ENCODE assay signal across 1 cellular context in genomic region chr7:27148031-27148775, GRCh38.
TF ChIP-seq lines count a peak whose summit lies in the region.

No MANE protein-coding gene starts in this region.

TF ChIP-seq in A549, 52 proteins besides CTCF, POLR2A, EP300 and RAD21 (continued from another document):
- TF ChIP-seq HES2 (IDR thresholded peaks at IDR 0.05) (no peak), MYC (IDR thresholded peaks at IDR 0.05; ENCODE audit: borderline replicate concordance, low read length) (no peak), E2F6 (IDR thresholded peaks at IDR 0.05; ENCODE audit: borderline replicate concordance, low read depth) (no peak), HOXA7 (CRISPR knock-in tag; IDR thresholded peaks at IDR 0.05) (no peak), ZNF302 (CRISPR knock-in tag; IDR thresholded peaks at IDR 0.05) (no peak), JUN (IDR thresholded peaks at IDR 0.05) (no peak), ZC3H11A (IDR thresholded peaks at IDR 0.05) (no peak), ZFP36 (IDR thresholded peaks at IDR 0.05; ENCODE audit: borderline replicate concordance, partially characterized antibody) (no peak), EHMT2 (IDR thresholded peaks at IDR 0.05; ENCODE audit: low read depth) (no peak), SMC3 (IDR thresholded peaks at IDR 0.05) (no peak)
